Comparison of ENCODE assay signal across 22 cellular contexts in genomic region chr11:58924230-58924629, GRCh38. TPM values are rescaled to one million over a fixed set of nuclear protein-coding genes. Genes with fewer than 3 reads are reported as not detected.
DNase-seq lines count a peak whose midpoint lies in the region; ATAC-seq and TF ChIP-seq lines count a peak whose summit lies in the region.
"Had no signal": no experiment of that assay in that cellular context is flagged by ENCODE, and none has a peak within 500 bp of the region (broad histone marks: within the 10 kb centered on the region; RNA-seq: fewer than 3 reads in every experiment).

No MANE protein-coding gene starts in this region.

- TF ChIP-seq EP300 in upper lobe of left lung (IDR thresholded peaks at IDR 0.05) = no peak

- H3K36me3 Mint-ChIP-seq in T-helper 17 cell (ENCODE audit: low read depth) = peaks cover 5% of the 10 kb centered on the region

- H3K79me2 ChIP-seq in hepatocyte = no peaks in the 10 kb centered on the region

- 29% methylated on average over 4 of the region's 4 CpGs for WGBS in hepatocyte (ENCODE audit: low lambda C conversion rate, missing lambda C conversion rate)
- 71 to 75% methylated on average over 4 of the region's 4 CpGs for WGBS in upper lobe of left lung, 2 donors

- no peaks in the 10 kb centered on the region for H3K36me3 ChIP-seq in HUES48 (ENCODE audit: control insufficient read depth, insufficient read depth, low read length)
- H3K36me3 ChIP-seq in hepatocyte (replicated peaks; ENCODE audit: insufficient read depth, low read depth) = no peaks in the 10 kb centered on the region
- no peaks in the 10 kb centered on the region for H3K36me3 ChIP-seq in upper lobe of left lung
- H3K36me3 ChIP-seq: MG63 had no signal

- H3K27ac ChIP-seq in C4-2B = peak overlapping the region; percentile 48
- peak overlapping the region; percentile 85 for H3K27ac ChIP-seq in HUES48 (ENCODE audit: low read depth, low read length)
- H3K27ac ChIP-seq in hepatocyte = peak overlapping the region; percentile 91
- no peak overlapping the region for H3K27ac ChIP-seq in upper lobe of left lung
- H3K27ac ChIP-seq: psoas muscle, RWPE1 had no signal

- H3K9me3 ChIP-seq in HUES48 (ENCODE audit: control insufficient read depth, insufficient read depth, low read length) = no peaks in the 10 kb centered on the region
- no peaks in the 10 kb centered on the region for H3K9me3 ChIP-seq in hepatocyte (ENCODE audit: low read depth)
- no peaks in the 10 kb centered on the region for H3K9me3 ChIP-seq in upper lobe of left lung
- no peaks in the 10 kb centered on the region for H3K9me3 ChIP-seq in T-helper 17 cell (ENCODE audit: control insufficient read depth, low read length, poor library complexity, severe bottlenecking)
- H3K9me3 ChIP-seq: MG63, psoas muscle, SK-N-SH had no signal

- H3K27me3 ChIP-seq in HUES48 (ENCODE audit: control insufficient read depth, insufficient read depth, low read length) = no peaks in the 10 kb centered on the region
- H3K27me3 ChIP-seq in hepatocyte = no peaks in the 10 kb centered on the region
- no peaks in the 10 kb centered on the region for H3K27me3 ChIP-seq in upper lobe of left lung
- H3K27me3 ChIP-seq: MG63 had no signal

- H3K4me3 ChIP-seq in HUES48 (ENCODE audit: low read depth, low read length) = peak overlapping the region; percentile 24; the same call in 1 of the 2 replicates
- no peak overlapping the region for H3K4me3 ChIP-seq in hepatocyte
- no peak overlapping the region for H3K4me3 ChIP-seq in upper lobe of left lung
- H3K4me3 ChIP-seq: MG63, psoas muscle had no signal

- peak overlapping the region; percentile 59 for H3K4me2 ChIP-seq in hepatocyte

- TF ChIP-seq POLR2A in upper lobe of left lung (IDR thresholded peaks at IDR 0.05) = no peak

- DNase-seq in NCI-H82 (lab: John Stamatoyannopoulos, UW) (peak; percentile 87), hepatocyte (ENCODE audit: low spot score) (no peak), NCI-H187 treated with DMSO at 0.1 percent for 48 hours (lab: John Stamatoyannopoulos, UW) (no peak), upper lobe of left lung (no peak), T-helper 17 cell (no peak)
- DNase-seq: activated CD4-positive, alpha-beta T cell treated with anti-CD3 and anti-CD28 coated beads, Interleukin-2, amount 50 U/mL, for 4 hours; activated naive CD4-positive, alpha-beta T cell treated with anti-CD3 and anti-CD28 coated beads, Interleukin-2, amount 50 U/mL, for 16 hours; AML-193; KBM-7; NCI-H1436; NCI-H2171; NCI-H510A treated with DMSO at 0.1 percent for 48 hours; psoas muscle; SK-N-SH had no signal

- ATAC-seq in HG03460 (IDR thresholded peaks at IDR 0.05; ENCODE audit: unreplicated experiment) = no peak
- ATAC-seq in upper lobe of left lung (ENCODE audit: low FRiP score in 2 of 2) = no peak
- ATAC-seq in T-helper 17 cell = no peak
- ATAC-seq: psoas muscle had no signal

- peaks cover 44% of the 10 kb centered on the region for H3K27me3 Mint-ChIP-seq in T-helper 17 cell

- peaks cover 14% of the 10 kb centered on the region for H3K4me1 Mint-ChIP-seq in T-helper 17 cell

- 0 out of 2 replicates have a peak overlapping the region, but pooled peaks have one; percentile 7 for H3K9ac ChIP-seq in HUES48 (ENCODE audit: low read depth, low read length)
- H3K9ac ChIP-seq: SK-N-SH had no signal

- no peak overlapping the region for H3K4me3 Mint-ChIP-seq in T-helper 17 cell
- H3K4me3 Mint-ChIP-seq: activated T-helper 1 cell treated with anti-CD3 and anti-CD28 coated beads, Interleukin-12 subunit alpha, Interleukin-12 subunit beta, Interleukin-2, Interleukin-4 antibody, amounts not matched to agents 30 ng/mL and 10 ng/mL and 1 ng/mL, durations not matched to agents 14 hours and 24 hours and 36 hours had no signal

- no peaks in the 10 kb centered on the region for H4K20me1 ChIP-seq in hepatocyte (ENCODE audit: insufficient read depth, poor library complexity, severe bottlenecking)

- no peak overlapping the region for H3K27ac Mint-ChIP-seq in T-helper 17 cell
- H3K27ac Mint-ChIP-seq: activated T-helper 1 cell treated with anti-CD3 and anti-CD28 coated beads, Interleukin-12 subunit alpha, Interleukin-12 subunit beta, Interleukin-2, Interleukin-4 antibody, amounts not matched to agents 30 ng/mL and 10 ng/mL and 1 ng/mL, durations not matched to agents 14 hours and 24 hours and 36 hours had no signal

- TF ChIP-seq CTCF in C4-2B (conservative IDR thresholded peaks at IDR 0.05) (no peak), hepatocyte (IDR thresholded peaks at IDR 0.05; ENCODE audit: poor library complexity) (no peak), upper lobe of left lung (IDR thresholded peaks at IDR 0.05) (no peak)

- no peaks in the 10 kb centered on the region for H3K9me2 ChIP-seq in hepatocyte (replicated peaks; ENCODE audit: insufficient read depth)
- H3K9me2 ChIP-seq: SK-N-SH had no signal

- no peak overlapping the region for H2AFZ ChIP-seq in hepatocyte

- peaks cover 44% of the 10 kb centered on the region for H3K4me1 ChIP-seq in HUES48 (ENCODE audit: control insufficient read depth, insufficient read depth, low read length)
- H3K4me1 ChIP-seq in hepatocyte (ENCODE audit: insufficient read depth) = peaks cover 40% of the 10 kb centered on the region
- peaks cover 0 to 11% (median 3%) of the 10 kb centered on the region in 4 donors for H3K4me1 ChIP-seq in upper lobe of left lung
- H3K4me1 ChIP-seq: psoas muscle had no signal

RNA-seq across cellular contexts. Expression of gene GLYATL1, which starts 15.1 kb away (rescaled TPM):
- 34.1 and 46.7 TPM in 2 replicates for total RNA-seq in hepatocyte
- polyA plus RNA-seq in hepatocyte = 2.6 and 6.9 TPM in 2 replicates
- under 1 TPM in 1 of 6 donors, not detected in 5; 0.27 TPM for total RNA-seq in upper lobe of left lung
- total RNA-seq in T-helper 17 cell = not detected
- total RNA-seq: activated T-helper 1 cell treated with anti-CD3 and anti-CD28 coated beads, Interleukin-12 subunit alpha, Interleukin-12 subunit beta, Interleukin-2, Interleukin-4 antibody, amounts not matched to agents 30 ng/mL and 10 ng/mL and 1 ng/mL, durations not matched to agents 14 hours and 24 hours and 36 hours; psoas muscle; skeletal muscle tissue; T-helper 2 cell treated with Interferon-gamma antibody and Interleukin-4, amounts not matched to agents 100 ng/mL and 5 ng/mL, for 36 hours had no signal
- polyA plus RNA-seq: psoas muscle had no signal

Comparison
In these comparisons a context has a peak if more than half of its experiments do, and no peak if none do; other contexts are left out.
1. H3K27ac ChIP-seq: peak in C4-2B (single experiment), HUES48 (single experiment) and hepatocyte (single experiment); none in upper lobe of left lung (0 of 4).
2. RNA of gene GLYATL1, which starts 15.1 kb away (total RNA-seq): 34.1 to 46.7 TPM in hepatocyte; not detected in T-helper 17 cell and 0.27 TPM in upper lobe of left lung; every median in the first group is over 10 times any median in the second.